10 cellular contexts compared by ENCODE assay signal in genomic region chr14:36662258-36662542, GRCh38. TPM values are rescaled to one million over a fixed set of nuclear protein-coding genes. Genes with fewer than 3 reads are reported as not detected.
DNase-seq lines count a peak whose midpoint lies in the region; ATAC-seq and TF ChIP-seq lines count a peak whose summit lies in the region.
"Had no signal": no experiment of that assay in that cellular context is flagged by ENCODE, and none has a peak within 500 bp of the region (broad histone marks: within the 10 kb centered on the region; RNA-seq: fewer than 3 reads in every experiment).

No MANE protein-coding gene starts in this region.

- H3K4me1 Mint-ChIP-seq in endodermal cell = peaks cover 39% of the 10 kb centered on the region

- H3K4ac ChIP-seq in neuronal stem cell (ENCODE audit: low read length) = no peak overlapping the region

- no peak overlapping the region for H3K4me2 ChIP-seq in neuronal stem cell (ENCODE audit: insufficient read depth, low read length, poor library complexity, severe bottlenecking)

- no peaks in the 10 kb centered on the region for H3K36me3 ChIP-seq in HUES6 (ENCODE audit: control insufficient read depth, insufficient read depth, low read length)
- no peaks in the 10 kb centered on the region for H3K36me3 ChIP-seq in endodermal cell (ENCODE audit: control insufficient read depth, insufficient read depth, low read length)
- no peaks in the 10 kb centered on the region for H3K36me3 ChIP-seq in neuronal stem cell (replicated peaks in 1 of 2; ENCODE audit: control insufficient read depth in 2 of 2, insufficient read depth in 2 of 2, low read length in 2 of 2)

- H3K9ac ChIP-seq in HUES6 (ENCODE audit: low read length) = no peak overlapping the region
- H3K9ac ChIP-seq in endodermal cell (ENCODE audit: extremely low read depth, low read length, poor library complexity, severe bottlenecking) = no peak overlapping the region
- no peak overlapping the region for H3K9ac ChIP-seq in neuronal stem cell (ENCODE audit: low read depth, low read length, poor library complexity)

- no peak overlapping the region for H4K91ac ChIP-seq in neuronal stem cell (ENCODE audit: low read depth, low read length, poor library complexity)

- no peak overlapping the region for H3K18ac ChIP-seq in neuronal stem cell (ENCODE audit: low read length)

- H3K4me3 Mint-ChIP-seq in endodermal cell = peak overlapping the region; percentile 55

- H3K9me3 ChIP-seq in HUES6 (ENCODE audit: control insufficient read depth, insufficient read depth, low read depth, low read length) (no peaks in the 10 kb centered on the region), endodermal cell (ENCODE audit: control insufficient read depth, low read length) (no peaks in the 10 kb centered on the region), neuronal stem cell (replicated peaks in 1 of 2; ENCODE audit: control insufficient read depth in 2 of 2, insufficient read depth in 1 of 2, low read depth in 1 of 2, low read length in 2 of 2) (peaks cover 0 to 2% of the 10 kb centered on the region in 2 donors)

- no peak overlapping the region for H4K8ac ChIP-seq in neuronal stem cell (ENCODE audit: low read depth, low read length)

- peaks cover 98% of the 10 kb centered on the region for H3K27me3 Mint-ChIP-seq in endodermal cell (ENCODE audit: insufficient read depth)

- H2BK5ac ChIP-seq in neuronal stem cell (ENCODE audit: low read length) = no peak overlapping the region

- H2BK120ac ChIP-seq in neuronal stem cell (ENCODE audit: low read depth, low read length) = no peak overlapping the region

- TF ChIP-seq CTCF in AG10803 (conservative IDR thresholded peaks at IDR 0.05; ENCODE audit: low read length) (no peak), endodermal cell (conservative IDR thresholded peaks at IDR 0.05) (no peak)

- H2BK15ac ChIP-seq in neuronal stem cell (ENCODE audit: low read length) = no peak overlapping the region

- ATAC-seq in GM18519 (IDR thresholded peaks at IDR 0.05; ENCODE audit: low FRiP score, unreplicated experiment) (no peak), HG02759 (IDR thresholded peaks at IDR 0.05; ENCODE audit: unreplicated experiment) (no peak)

- H3K27ac ChIP-seq in HUES6 (ENCODE audit: low read depth, low read length) (no peak overlapping the region), endodermal cell (ENCODE audit: low read depth, low read length) (no peak overlapping the region), neuronal stem cell (replicated peaks; ENCODE audit: low read length) (no peak overlapping the region)

- H2AFZ ChIP-seq in neuronal stem cell (ENCODE audit: low read length) = peak overlapping the region; percentile 93

- 0 to 1% methylated on average over 3 to 11 of the region's 11 CpGs for WGBS in endodermal cell (ENCODE audit: insufficient coverage in 1 of 2, insufficient read length in 1 of 2), 2 experiments
- no CpG with 5 or more reads among the region's 11 CpGs for WGBS in neuronal stem cell (ENCODE audit: extremely low coverage in 2 of 2, insufficient read length in 2 of 2, insufficient replicate concordance in 1 of 2), 2 donors

- H3K36me3 Mint-ChIP-seq in endodermal cell (ENCODE audit: low read depth) = no peaks in the 10 kb centered on the region

- peaks cover 44% of the 10 kb centered on the region for H3K4me1 ChIP-seq in HUES6 (ENCODE audit: control insufficient read depth, insufficient read depth, low read length)
- peaks cover 7% of the 10 kb centered on the region for H3K4me1 ChIP-seq in endodermal cell (ENCODE audit: control insufficient read depth, insufficient read depth, low read length)
- peaks cover 17 to 25% of the 10 kb centered on the region in 2 donors for H3K4me1 ChIP-seq in neuronal stem cell (ENCODE audit: control insufficient read depth in 2 of 2, insufficient read depth in 1 of 2, low read depth in 1 of 2, low read length in 2 of 2)

- no peak overlapping the region for H2BK12ac ChIP-seq in neuronal stem cell (ENCODE audit: low read length)

- H3K27ac Mint-ChIP-seq in endodermal cell = no peak overlapping the region

- H3K79me1 ChIP-seq in neuronal stem cell (ENCODE audit: low read depth, low read length) = peaks cover 3% of the 10 kb centered on the region

- H3K14ac ChIP-seq in neuronal stem cell (ENCODE audit: low read length) = no peak overlapping the region

- H2AK5ac ChIP-seq in neuronal stem cell (ENCODE audit: low read depth, low read length) = no peak overlapping the region

- peak overlapping the region; percentile 68 for H3K4me3 ChIP-seq in AG10803 (ENCODE audit: low read length)
- peak overlapping the region; percentile 68 for H3K4me3 ChIP-seq in HUES6 (ENCODE audit: low read depth, low read length)
- peak overlapping the region; percentile 79 for H3K4me3 ChIP-seq in endodermal cell (ENCODE audit: low read length)
- peak overlapping the region in 1 of 2 donors; percentile 41 for H3K4me3 ChIP-seq in neuronal stem cell (ENCODE audit: low read length in 2 of 2)

- peaks cover 100% of the 10 kb centered on the region for H3K27me3 ChIP-seq in HUES6 (ENCODE audit: control insufficient read depth, insufficient read depth, low read length)
- H3K27me3 ChIP-seq in endodermal cell (ENCODE audit: control insufficient read depth, insufficient read depth, low read length, poor library complexity, severe bottlenecking) = peaks cover 100% of the 10 kb centered on the region
- H3K27me3 ChIP-seq in neuronal stem cell (ENCODE audit: control insufficient read depth in 3 of 3, insufficient read depth in 3 of 3, low read depth in 1 of 3, low read length in 3 of 3) = peaks cover 72 to 100% (median 97%) of the 10 kb centered on the region in 3 experiments

- no peak overlapping the region for H3K23ac ChIP-seq in neuronal stem cell (ENCODE audit: low read depth, low read length, poor library complexity)

- DNase-seq in AG10803 (ENCODE audit: low read depth) (no peak), endodermal cell (no peak), neuronal stem cell (ENCODE audit: low spot score) (no peak), GF-D8 (lab: John Stamatoyannopoulos, UW) (no peak), amniotic stem cell (lab: John Stamatoyannopoulos, UW) (no peak)
- DNase-seq: Kasumi-1 had no signal

- H3K9me3 Mint-ChIP-seq in endodermal cell = no peaks in the 10 kb centered on the region

RNA-seq across cellular contexts. Expression of gene PAX9, which starts 0.5 kb away (rescaled TPM):
- total RNA-seq in endodermal cell = under 1 TPM; 0.22 to 0.35 TPM
- polyA plus RNA-seq in endodermal cell (2013, experiment 1 of 2) = 0.28 TPM
- 0.33 TPM for polyA plus RNA-seq in endodermal cell (2013, experiment 2 of 2)
- polyA plus RNA-seq in neuronal stem cell (2013, experiment 1 of 2) = not detected
- 0.03 TPM for polyA plus RNA-seq in neuronal stem cell (2013, experiment 2 of 2)
- total RNA-seq: mucosa of gallbladder had no signal
